Comparison of ENCODE assay signal across 8 cellular contexts in the genomic region with DNA sequence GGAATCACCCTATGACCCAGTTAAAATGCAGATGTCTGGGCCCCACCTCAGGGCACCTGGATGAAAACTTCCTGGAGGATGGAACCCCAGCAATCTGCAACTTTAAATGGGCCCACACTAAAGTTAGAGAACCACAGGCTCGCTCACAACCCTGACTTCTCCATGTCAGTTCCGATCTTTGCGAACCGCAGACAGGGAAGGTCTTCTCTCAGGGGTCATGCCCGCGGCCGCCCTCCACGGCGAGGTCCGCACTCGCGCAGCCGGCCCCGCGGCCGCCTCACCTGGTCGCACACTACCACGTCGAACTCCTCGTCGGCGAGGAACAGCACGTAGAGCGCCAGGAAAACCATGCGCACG. TPM values are rescaled to one million over a fixed set of nuclear protein-coding genes. Genes with fewer than 3 reads are reported as not detected.
A peak's percentile ranks its signal among the peaks of the same experiment; 100 is the strongest.
DNase-seq lines count a peak whose midpoint lies in the region; ATAC-seq, FAIRE-seq and TF ChIP-seq lines count a peak whose summit lies in the region.

No MANE protein-coding gene starts in this region.

- H3K36me3 ChIP-seq in lower lobe of right lung (peaks cover 32% of the 10 kb centered on the region), aorta (ENCODE audit: control insufficient read depth in 1 of 2, insufficient read depth in 2 of 2, low read length in 1 of 2) (peaks cover 0 to 7% of the 10 kb centered on the region in 2 donors)

- ATAC-seq in HG03064 (IDR thresholded peaks at IDR 0.05; ENCODE audit: low read depth, unreplicated experiment), result peak; percentile 29
- ATAC-seq in lower lobe of right lung, result no peak
- ATAC-seq in aorta (ENCODE audit: low FRiP score), result no peak
- ATAC-seq in GM18868 (IDR thresholded peaks at IDR 0.05; ENCODE audit: unreplicated experiment), result no peak

- in situ Hi-C loops in astrocyte of the cerebellum (cut with HindIII; ENCODE audit: low sequenced_read_pairs), result no loop called here

- intact Hi-C loops in lower lobe of right lung (cut with DNase I), result no loop called here
- intact Hi-C loops in aorta (cut with DNase I), result loop anchor here in 1 of 2 donors (5.0 kb wide), 1 partner anchor 686 kb away; a partner anchor contains a TSS

- H3K9me3 ChIP-seq in lower lobe of right lung (no peaks in the 10 kb centered on the region), aorta (ENCODE audit: control insufficient read depth, low read length) (no peaks in the 10 kb centered on the region)

- peak overlapping the region; percentile 99 for H3K4me3 ChIP-seq in AG10803 (ENCODE audit: low read length)
- peak overlapping the region; percentile 95 for H3K4me3 ChIP-seq in astrocyte of the cerebellum (ENCODE audit: low read depth, low read length)
- peak overlapping the region; percentile 82 for H3K4me3 ChIP-seq in lower lobe of right lung
- peak overlapping the region; percentile 68 to 90 for H3K4me3 ChIP-seq in aorta (ENCODE audit: low read length in 2 of 2)

- DNase-seq in AG10803 (ENCODE audit: low read depth), result no peak
- no peak for DNase-seq in astrocyte of the cerebellum (ENCODE audit: low read depth)
- no peak for DNase-seq in lower lobe of right lung
- no peak for DNase-seq in aorta
- no peak for DNase-seq in GM19238 (ENCODE audit: insufficient read length, low spot score)
- DNase-seq in D721Med (ENCODE audit: insufficient read length, low spot score), result no peak

- peak overlapping the region; percentile 92 for H3K27ac ChIP-seq in lower lobe of right lung
- H3K27ac ChIP-seq in aorta (ENCODE audit: low read depth in 1 of 2, low read length in 2 of 2), result peak overlapping the region; percentile 31 to 79

- H3K27me3 ChIP-seq in lower lobe of right lung (ENCODE audit: low read depth), result no peaks in the 10 kb centered on the region
- H3K27me3 ChIP-seq in aorta (ENCODE audit: control insufficient read depth in 1 of 2, insufficient read depth in 2 of 2, low read length in 1 of 2), result no peaks in the 10 kb centered on the region

- H3K4me1 ChIP-seq in lower lobe of right lung (peaks cover 62% of the 10 kb centered on the region), aorta (ENCODE audit: control insufficient read depth in 1 of 2, insufficient read depth in 2 of 2, low read length in 2 of 2) (peaks cover 0 to 3% of the 10 kb centered on the region in 2 donors)

- FAIRE-seq in D721Med (lab: Jason Lieb, UNC), result no peak

- 0% methylated on average over 26 of the region's 26 CpGs for WGBS in aorta, 2 donors

- TF ChIP-seq CTCF in AG10803 (conservative IDR thresholded peaks at IDR 0.05; ENCODE audit: low read length) (no peak), astrocyte of the cerebellum (IDR thresholded peaks at IDR 0.05; ENCODE audit: low read depth, low read length, missing control alignments) (no peak), lower lobe of right lung (IDR thresholded peaks at IDR 0.05) (no peak), D721Med (IDR thresholded peaks at IDR 0.05; ENCODE audit: insufficient read depth, missing control alignments) (no peak)

RNA-seq across cellular contexts. Expression of a gene that starts 0.5 kb away (rescaled TPM):
- total RNA-seq in lower lobe of right lung (35.4 TPM), aorta (10 to 100 TPM; 22.2 to 24.1 TPM)
- polyA plus RNA-seq in aorta, result 10 to 100 TPM; 15.4 to 16.2 TPM

RNA-seq across cellular contexts. Expression of a gene that starts 0.8 kb away (rescaled TPM):
- total RNA-seq in lower lobe of right lung (111 TPM), aorta (100 to 1,000 TPM in 1 of 2 donors, 10 to 100 TPM in 1; 95.0 to 111 TPM)
- 100 to 1,000 TPM; 201 to 288 TPM for polyA plus RNA-seq in aorta
